9 cellular contexts compared by ENCODE assay signal in the genomic region with DNA sequence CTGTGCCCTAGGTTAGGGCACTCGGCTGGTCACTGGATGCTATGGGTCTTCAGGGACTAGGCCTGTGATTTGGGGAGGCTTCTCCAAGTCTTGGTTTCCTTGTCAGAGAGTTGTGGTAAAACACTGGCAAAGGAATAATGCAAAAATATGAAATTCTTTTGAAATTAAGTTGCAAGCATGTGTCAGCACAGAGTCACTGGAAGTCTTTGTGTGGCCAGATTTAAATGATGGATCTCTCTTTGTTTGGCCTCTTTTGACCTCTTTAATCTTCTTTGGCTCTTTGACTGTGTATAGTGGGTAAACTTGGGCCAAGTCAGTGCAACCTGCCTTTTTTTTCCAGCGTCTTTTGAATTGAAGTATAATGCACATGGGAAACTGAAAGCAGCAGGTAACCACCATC. TPM values are rescaled to one million over a fixed set of nuclear protein-coding genes. Genes with fewer than 3 reads are reported as not detected.
DNase-seq lines count a peak whose midpoint lies in the region; ATAC-seq and TF ChIP-seq lines count a peak whose summit lies in the region.
"Had no signal": no experiment of that assay in that cellular context is flagged by ENCODE, and none has a peak within 500 bp of the region (broad histone marks: within the 10 kb centered on the region; RNA-seq: fewer than 3 reads in every experiment).

No MANE protein-coding gene starts in this region.

- intact Hi-C loops in Caco-2 (cut with micrococcal nuclease; ENCODE audit: unreplicated experiment) = no loop called here

- H3K36me3 ChIP-seq in Caco-2 (ENCODE audit: control insufficient read depth, insufficient read depth, low read length) = no peaks in the 10 kb centered on the region
- H3K36me3 ChIP-seq: cardiac muscle cell had no signal

- H3K4me3 ChIP-seq in Caco-2 (ENCODE audit: low read depth, low read length) = no peak overlapping the region
- H3K4me3 ChIP-seq: cardiac muscle cell had no signal

- peaks cover 70% of the 10 kb centered on the region for H3K4me1 ChIP-seq in Caco-2

- no peaks in the 10 kb centered on the region for H3K27me3 Mint-ChIP-seq in Caco-2 (ENCODE audit: insufficient read depth, unreplicated experiment)
- H3K27me3 Mint-ChIP-seq in naive thymus-derived CD8-positive, alpha-beta T cell = no peaks in the 10 kb centered on the region

- H3K27me3 ChIP-seq in Caco-2 (replicated peaks; ENCODE audit: control insufficient read depth, insufficient read depth, low read length) = no peaks in the 10 kb centered on the region
- H3K27me3 ChIP-seq: cardiac muscle cell had no signal

- no peaks in the 10 kb centered on the region for H3K9me3 Mint-ChIP-seq in Caco-2 (ENCODE audit: unreplicated experiment)
- no peaks in the 10 kb centered on the region for H3K9me3 Mint-ChIP-seq in naive thymus-derived CD8-positive, alpha-beta T cell

- no peak for ATAC-seq in naive thymus-derived CD8-positive, alpha-beta T cell
- ATAC-seq in GM21515 (IDR thresholded peaks at IDR 0.05; ENCODE audit: unreplicated experiment) (no peak), GM18858 (IDR thresholded peaks at IDR 0.05; ENCODE audit: unreplicated experiment) (no peak), HG03196 (IDR thresholded peaks at IDR 0.05; ENCODE audit: unreplicated experiment) (no peak)

- TF ChIP-seq CTCF in Caco-2 (IDR thresholded peaks at IDR 0.05; ENCODE audit: insufficient read depth in 1 of 2, low read depth in 1 of 2, low read length in 1 of 2, severe bottlenecking in 1 of 2, unreplicated experiment in 1 of 2) = no peak

- H3K27ac Mint-ChIP-seq in Caco-2 (ENCODE audit: unreplicated experiment) = peak overlapping the region; percentile 68
- peak overlapping the region in 5 of 10 donors; percentile 29 to 97 (median 60) for H3K27ac Mint-ChIP-seq in naive thymus-derived CD8-positive, alpha-beta T cell

- no TSS peak for BruUV-seq in Caco-2 (replicated peaks; lab: Mats Ljungman, UMichigan)

- H3K4me1 Mint-ChIP-seq in Caco-2 (ENCODE audit: low read depth, unreplicated experiment) = peaks cover 52% of the 10 kb centered on the region
- H3K4me1 Mint-ChIP-seq in naive thymus-derived CD8-positive, alpha-beta T cell = peaks cover 49 to 98% (median 90%) of the 10 kb centered on the region in 4 donors

- POLR2A ChIA-PET in Caco-2 (lab: Charles Lee) = no interaction called here
- POLR2A ChIA-PET in naive thymus-derived CD8-positive, alpha-beta T cell (lab: Charles Lee) = no interaction called here

- no peaks in the 10 kb centered on the region for H3K9me3 ChIP-seq in Caco-2

- CTCF ChIA-PET in Caco-2 (lab: Charles Lee) = interaction anchor here (1.0 kb wide), 1 partner anchor 9 kb away, joined by 5 read pairs; no protein-coding TSS in a partner anchor

- peak; percentile 45 for DNase-seq in A172 (ENCODE audit: low spot score)
- DNase-seq in Caco-2 = no peak
- peak; percentile 81 for DNase-seq in amniotic epithelial cell (ENCODE audit: low read depth)
- DNase-seq in naive thymus-derived CD8-positive, alpha-beta T cell = no peak
- no peak for DNase-seq in SHP77 treated with DMSO at 0.1 percent for 48 hours (lab: John Stamatoyannopoulos, UW)

- peaks cover 14% of the 10 kb centered on the region for H3K36me3 Mint-ChIP-seq in Caco-2 (ENCODE audit: insufficient read depth, unreplicated experiment)
- H3K36me3 Mint-ChIP-seq in naive thymus-derived CD8-positive, alpha-beta T cell = no peaks in the 10 kb centered on the region

- no peak overlapping the region for H3K4me3 Mint-ChIP-seq in Caco-2 (ENCODE audit: unreplicated experiment)
- peak overlapping the region in 8 of 10 donors; percentile 1 to 59 (median 40) for H3K4me3 Mint-ChIP-seq in naive thymus-derived CD8-positive, alpha-beta T cell

RNA-seq across cellular contexts. Expression of gene HK2, which starts 12.1 kb away (rescaled TPM):
- total RNA-seq in A172 (2014; rRNA removed; shearing (Covaris generic)) = 0.09 and 1.0 TPM in 2 replicates
- total RNA-seq in Caco-2 (2022) = 19.9 and 22.6 TPM in 2 replicates
- 1 to 10 TPM; 7.2 to 7.3 TPM for total RNA-seq in naive thymus-derived CD8-positive, alpha-beta T cell
- 1 to 10 TPM; 1.2 to 5.7 (median 1.7) TPM for polyA plus RNA-seq in naive thymus-derived CD8-positive, alpha-beta T cell

Comparison
In these comparisons a context has a peak if more than half of its experiments do, and no peak if none do; other contexts are left out.
1. DNase-seq: peak in A172 (single experiment) and amniotic epithelial cell (single experiment); none in Caco-2 (0 of 2), naive thymus-derived CD8-positive, alpha-beta T cell (0 of 10) and SHP77 treated with DMSO at 0.1 percent for 48 hours (single experiment).